Comparison of ENCODE assay signal across 8 cellular contexts in the genomic region with DNA sequence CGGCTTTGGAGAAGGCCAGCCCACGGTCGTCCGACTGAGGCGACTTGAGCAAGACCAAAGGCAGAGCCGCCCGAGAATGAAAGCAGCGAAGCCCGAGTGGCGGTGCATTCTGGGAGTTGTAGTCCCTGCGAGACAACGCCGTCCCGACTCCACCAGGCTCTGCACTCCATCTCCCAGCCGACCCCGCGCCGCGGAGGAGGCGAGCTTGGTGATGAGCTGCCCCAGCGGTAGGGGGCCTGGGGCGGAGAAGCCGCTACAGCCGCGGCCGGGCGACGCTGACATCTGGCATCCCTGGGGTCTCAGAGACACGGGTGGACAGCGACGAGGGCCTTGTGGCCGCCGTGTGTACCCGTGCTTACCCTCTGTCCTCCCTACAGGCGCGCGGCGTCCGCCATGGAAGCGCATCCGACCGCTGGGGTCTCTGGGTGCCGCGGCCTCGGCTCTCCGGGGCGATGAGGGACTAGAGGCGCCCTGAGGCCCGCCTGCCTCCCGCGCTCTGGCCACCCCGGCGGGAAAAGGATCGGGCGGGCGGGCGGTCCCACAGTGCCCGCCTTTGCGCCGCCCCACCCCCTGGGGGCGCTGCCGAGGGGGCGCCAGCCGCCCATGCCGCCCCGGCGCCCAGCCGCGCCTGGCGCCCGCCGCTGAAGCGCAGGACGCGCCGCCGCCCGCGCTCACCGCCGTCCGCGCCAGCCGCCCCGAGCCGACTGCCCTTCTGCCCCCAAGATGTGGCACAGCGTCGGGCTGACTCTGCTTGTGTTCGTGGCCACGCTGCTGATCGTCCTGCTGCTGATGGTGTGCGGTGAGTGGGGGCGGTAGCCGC. TPM values are rescaled to one million over a fixed set of nuclear protein-coding genes. Genes with fewer than 3 reads are reported as not detected.
A peak's percentile ranks its signal among the peaks of the same experiment; 100 is the strongest.
DNase-seq lines count a peak whose midpoint lies in the region; TF ChIP-seq lines count a peak whose summit lies in the region.

A gene (plus strand): TSS at position 244 of the 820 bp plus-strand sequence. CDS start 480 bp downstream, at position 724.

- peak within 1 kb of the TSS; percentile 94 for H3K4me3 ChIP-seq in GM06990 (replicated peaks; ENCODE audit: low read depth, low read length)
- H3K4me3 ChIP-seq in HFF-Myc (replicated peaks; ENCODE audit: low read depth, low read length) = peak within 1 kb of the TSS; percentile 80
- H3K4me3 ChIP-seq in neuronal stem cell (ENCODE audit: low read length in 2 of 2) = peak within 1 kb of the TSS; percentile 98 to 99

- no peak within 1 kb of the TSS for H4K91ac ChIP-seq in neuronal stem cell (ENCODE audit: low read depth, low read length, poor library complexity)

- H3K23ac ChIP-seq in neuronal stem cell (ENCODE audit: low read depth, low read length, poor library complexity) = peak within 1 kb of the TSS; percentile 99

- H3K27me3 ChIP-seq in GM06990 (replicated peaks; ENCODE audit: control insufficient read depth, insufficient read depth, low read length) = no peaks in the 10 kb centered on the region
- H3K27me3 ChIP-seq in neuronal stem cell (ENCODE audit: control insufficient read depth in 3 of 3, insufficient read depth in 3 of 3, low read depth in 1 of 3, low read length in 3 of 3) = no peaks in the 10 kb centered on the region

- no peak within 1 kb of the TSS for H2AK5ac ChIP-seq in neuronal stem cell (ENCODE audit: low read depth, low read length)

- no peaks in the 10 kb centered on the region for H3K79me1 ChIP-seq in neuronal stem cell (ENCODE audit: low read depth, low read length)

- peak within 1 kb of the TSS; percentile 83 for H3K27ac ChIP-seq in neuronal stem cell (replicated peaks; ENCODE audit: low read length)
- H3K27ac ChIP-seq in substantia nigra (ENCODE audit: low read depth, low read length, poor library complexity, severe bottlenecking) = peak within 1 kb of the TSS; percentile 92

- peak within 1 kb of the TSS; percentile 100 for H3K18ac ChIP-seq in neuronal stem cell (ENCODE audit: low read length)

- H3K36me3 ChIP-seq in GM06990 (ENCODE audit: control insufficient read depth, insufficient read depth, low read length) (no peaks in the 10 kb centered on the region), neuronal stem cell (replicated peaks in 1 of 2; ENCODE audit: control insufficient read depth in 2 of 2, insufficient read depth in 2 of 2, low read length in 2 of 2) (peaks cover 0 to 3% of the 10 kb centered on the region in 2 donors)

- H2BK5ac ChIP-seq in neuronal stem cell (ENCODE audit: low read length) = no peak within 1 kb of the TSS

- no peaks in the 10 kb centered on the region for H3K9me3 ChIP-seq in neuronal stem cell (replicated peaks in 1 of 2; ENCODE audit: control insufficient read depth in 2 of 2, insufficient read depth in 1 of 2, low read depth in 1 of 2, low read length in 2 of 2)

- H3K4me2 ChIP-seq in neuronal stem cell (ENCODE audit: insufficient read depth, low read length, poor library complexity, severe bottlenecking) = peak within 1 kb of the TSS; percentile 80

- H2BK120ac ChIP-seq in neuronal stem cell (ENCODE audit: low read depth, low read length) = peak within 1 kb of the TSS; percentile 57

- peak within 1 kb of the TSS; percentile 97 for H3K9ac ChIP-seq in neuronal stem cell (ENCODE audit: low read depth, low read length, poor library complexity)

- no peak within 1 kb of the TSS for H4K8ac ChIP-seq in neuronal stem cell (ENCODE audit: low read depth, low read length)

- WGBS in neuronal stem cell (ENCODE audit: extremely low coverage in 2 of 2, insufficient read length in 2 of 2, insufficient replicate concordance in 1 of 2), 2 donors = no CpG with 5 or more reads among the region's 94 CpGs

- H3K4ac ChIP-seq in neuronal stem cell (ENCODE audit: low read length) = no peak within 1 kb of the TSS

- peak within 1 kb of the TSS; percentile 91 for H2BK15ac ChIP-seq in neuronal stem cell (ENCODE audit: low read length)

- peaks cover 0 to 2% of the 10 kb centered on the region in 2 donors for H3K4me1 ChIP-seq in neuronal stem cell (ENCODE audit: control insufficient read depth in 2 of 2, insufficient read depth in 1 of 2, low read depth in 1 of 2, low read length in 2 of 2)

- TF ChIP-seq CTCF in GM06990 (IDR thresholded peaks at IDR 0.05; ENCODE audit: insufficient read depth, low read length, poor library complexity, severe bottlenecking) = peak; percentile 39
- peak; percentile 22 for TF ChIP-seq CTCF in HFF-Myc (IDR thresholded peaks at IDR 0.05; ENCODE audit: low read depth, low read length, missing control alignments)

- H2BK12ac ChIP-seq in neuronal stem cell (ENCODE audit: low read length) = no peak within 1 kb of the TSS

- peak within 1 kb of the TSS; percentile 100 for H2AFZ ChIP-seq in neuronal stem cell (ENCODE audit: low read length)

- H3K14ac ChIP-seq in neuronal stem cell (ENCODE audit: low read length) = peak within 1 kb of the TSS; percentile 99

- in situ Hi-C loops in SK-MEL-5 (cut with HindIII; ENCODE audit: low pct_unique_long_range_greater_than_20kb, low sequenced_read_pairs) = no loop called here

- DNase-seq in GM06990 (ENCODE audit: extremely low read depth, insufficient read length) (peak; percentile 96), HFF-Myc (ENCODE audit: extremely low read depth, low read depth) (peak; percentile 93), MV-4-11 (lab: John Stamatoyannopoulos, UW) (peak; percentile 97), SK-MEL-5 (ENCODE audit: low read depth, low spot score) (peak; percentile 99), foreskin melanocyte (peak; percentile 95), neuronal stem cell (ENCODE audit: low spot score) (peak; percentile 97), substantia nigra (lab: John Stamatoyannopoulos, UW) (peak; percentile 70 to 98 (median 96))
- DNase-seq in activated naive CD4-positive, alpha-beta T cell treated with Interleukin-2 at 50 U/mL for 16 hours = peak; percentile 96

RNA-seq across cellular contexts. Expression of the gene that starts here (rescaled TPM):
- 33.8 and 34.3 TPM in 2 replicates for total RNA-seq in SK-MEL-5 (2014; rRNA removed; shearing (Covaris generic))
- 23.1 and 28.6 TPM in 2 replicates for polyA plus RNA-seq in SK-MEL-5 (2015; cell fraction: cytosol; rRNA removed)
- 17.2 and 17.3 TPM in 2 replicates for polyA plus RNA-seq in SK-MEL-5 (2015; cell fraction: nucleus; rRNA removed)
- polyA plus RNA-seq in neuronal stem cell (2013, experiment 1 of 2) = 3.0 TPM
- polyA plus RNA-seq in neuronal stem cell (2013, experiment 2 of 2) = 3.4 TPM

Comparison
In these comparisons a context has a peak if more than half of its experiments do, and no peak if none do; other contexts are left out.
1. Peak in every context shown above with its lines: DNase-seq, H3K4me3 ChIP-seq and H3K27ac ChIP-seq.